Comparison of ENCODE assay signal across 1 cellular context in the genomic region with DNA sequence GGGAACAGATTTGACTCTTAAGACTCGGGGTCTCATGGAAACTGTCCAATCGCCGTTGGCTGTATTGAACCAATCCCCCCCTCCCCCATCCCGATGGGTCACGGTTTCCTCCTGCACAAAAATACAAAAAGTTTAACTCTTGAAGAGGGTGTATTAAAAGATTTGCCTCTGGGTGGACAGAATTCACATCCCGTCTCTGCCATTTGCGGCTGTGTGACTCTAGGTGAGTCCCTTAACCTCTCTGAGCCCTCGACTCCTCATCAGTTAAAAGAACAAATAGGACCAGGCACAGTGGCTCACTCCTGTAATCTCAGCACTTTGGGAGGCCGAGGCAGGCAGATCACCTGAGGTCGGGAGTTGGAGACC.
TF ChIP-seq lines count a peak whose summit lies in the region.

No MANE protein-coding gene starts in this region.

TF ChIP-seq in H1, 55 proteins besides CTCF, POLR2A, EP300 and RAD21:
- TF ChIP-seq SIN3A (conservative IDR thresholded peaks at IDR 0.05 in 1 of 2, IDR thresholded peaks at IDR 0.05 in 1 of 2; ENCODE audit: low read depth in 1 of 2, low read length in 2 of 2) (no peak), GABPA (IDR thresholded peaks at IDR 0.05; ENCODE audit: borderline replicate concordance, insufficient read depth, low read length) (no peak), CEBPB (IDR thresholded peaks at IDR 0.05; ENCODE audit: low read depth, low read length) (no peak), KDM1A (IDR thresholded peaks at IDR 0.05; ENCODE audit: borderline replicate concordance, low read length) (no peak), CBX8 (IDR thresholded peaks at IDR 0.05; ENCODE audit: borderline replicate concordance, low read depth, low read length) (no peak), RFX5 (IDR thresholded peaks at IDR 0.05; ENCODE audit: borderline replicate concordance, low read depth, low read length) (no peak)
